In genomic region chr14:52272375-52272774, GRCh38 we compare ENCODE assay signal across 8 cellular contexts. TPM values are rescaled to one million over a fixed set of nuclear protein-coding genes. Genes with fewer than 3 reads are reported as not detected.
DNase-seq lines count a peak whose midpoint lies in the region; ATAC-seq and TF ChIP-seq lines count a peak whose summit lies in the region.

No MANE protein-coding gene starts in this region.

- H3K27me3 Mint-ChIP-seq in MCF 10A (ENCODE audit: insufficient read depth, unreplicated experiment), result no peaks in the 10 kb centered on the region
- no peaks in the 10 kb centered on the region for H3K27me3 Mint-ChIP-seq in effector memory CD8-positive, alpha-beta T cell

- intact Hi-C loops in MCF 10A (cut with micrococcal nuclease), result loop anchor here (1.0 to 5.0 kb wide), 2 partner anchors 130 to 276 kb away; no protein-coding TSS in a partner anchor
- intact Hi-C loops in breast epithelium (cut with DNase I; ENCODE audit: low total_unique reads), result no loop called here
- intact Hi-C loops in transverse colon (cut with DNase I; ENCODE audit: low total_unique reads), result no loop called here
- intact Hi-C loops in stomach (cut with DNase I; ENCODE audit: low total_unique reads), result no loop called here

- no peak overlapping the region for H3K27ac Mint-ChIP-seq in MCF 10A (ENCODE audit: low read depth, unreplicated experiment)
- H3K27ac Mint-ChIP-seq in effector memory CD8-positive, alpha-beta T cell, result peak overlapping the region; percentile 91 to 95

- H3K4me3 Mint-ChIP-seq in MCF 10A (ENCODE audit: unreplicated experiment), result no peak overlapping the region
- peak overlapping the region; percentile 93 to 99 for H3K4me3 Mint-ChIP-seq in effector memory CD8-positive, alpha-beta T cell

- no peaks in the 10 kb centered on the region for H3K36me3 Mint-ChIP-seq in MCF 10A (ENCODE audit: insufficient read depth, unreplicated experiment)
- peaks cover 43% of the 10 kb centered on the region for H3K36me3 Mint-ChIP-seq in effector memory CD8-positive, alpha-beta T cell (ENCODE audit: insufficient read depth)

- no peaks in the 10 kb centered on the region for H3K9me3 Mint-ChIP-seq in MCF 10A (ENCODE audit: unreplicated experiment)
- no peaks in the 10 kb centered on the region for H3K9me3 Mint-ChIP-seq in effector memory CD8-positive, alpha-beta T cell

- peak; percentile 67 for DNase-seq in MCF 10A (ENCODE audit: unreplicated experiment)
- no peak for DNase-seq in breast epithelium (ENCODE audit: low spot score in 2 of 2)
- peak; percentile 45 for DNase-seq in NCI-H69 (lab: John Stamatoyannopoulos, UW)
- peak; percentile 45 to 56 (median 49) for DNase-seq in effector memory CD8-positive, alpha-beta T cell
- peak; percentile 48 for DNase-seq in transverse colon
- DNase-seq in NK-92 treated with Interleukin-12 subunit alpha and Interleukin-12 subunit beta, amount 100 ng/mL, for 24 hours (lab: John Stamatoyannopoulos, UW), result no peak
- no peak for DNase-seq in stomach
- no peak for DNase-seq in activated effector memory CD4-positive, alpha-beta T cell treated with anti-CD3 and anti-CD28 coated beads, Interleukin-2, amount 50 U/mL, for 16 hours

- no peaks in the 10 kb centered on the region for H3K4me1 ChIP-seq in breast epithelium
- peaks cover 0 to 22% (median 9%) of the 10 kb centered on the region in 4 donors for H3K4me1 ChIP-seq in transverse colon
- H3K4me1 ChIP-seq in stomach, result peaks cover 15 to 21% (median 17%) of the 10 kb centered on the region in 4 donors

- BruUV-seq in MCF 10A (replicated peaks; lab: Mats Ljungman, UMichigan), result no TSS peak

- H3K27ac ChIP-seq in breast epithelium, result no peak overlapping the region
- H3K27ac ChIP-seq in transverse colon, result peak overlapping the region in 1 of 4 donors; percentile 21
- no peak overlapping the region for H3K27ac ChIP-seq in stomach

- in situ Hi-C loops in transverse colon (cut with MboI; ENCODE audit: low pct_ligation_motif_present in 1 of 4, low pct_unique_long_range_greater_than_20kb in 1 of 4, low sequenced_read_pairs in 3 of 4), result loop anchor here in 3 of 4 donors (10.0 to 25.0 kb wide), 3 partner anchors 260 to 288 kb away; partner anchors contain the start of gene RTRAF (in 2 of the 3)

- H3K4me3 ChIP-seq in breast epithelium, result no peak overlapping the region
- H3K4me3 ChIP-seq in transverse colon, result peak overlapping the region in 1 of 4 donors; percentile 6
- no peak overlapping the region for H3K4me3 ChIP-seq in stomach

- TF ChIP-seq POLR2A in breast epithelium (IDR thresholded peaks at IDR 0.05), result no peak
- no peak for TF ChIP-seq POLR2A in transverse colon (IDR thresholded peaks at IDR 0.05)
- no peak for TF ChIP-seq POLR2A in stomach (IDR thresholded peaks at IDR 0.05)

- 40 to 42% methylated on average over 3 of the region's 3 CpGs for WGBS in transverse colon (ENCODE audit: low coverage in 1 of 2), 2 donors
- WGBS in stomach, 5 donors, result 50 to 67% (median 59%) methylated on average over 3 of the region's 3 CpGs

- no peaks in the 10 kb centered on the region for H3K9me3 ChIP-seq in breast epithelium
- H3K9me3 ChIP-seq in transverse colon, result no peaks in the 10 kb centered on the region
- H3K9me3 ChIP-seq in stomach, result no peaks in the 10 kb centered on the region

- peaks cover 8% of the 10 kb centered on the region for H3K4me1 Mint-ChIP-seq in MCF 10A (ENCODE audit: insufficient read depth, unreplicated experiment)
- peaks cover 35 to 63% of the 10 kb centered on the region in 2 donors for H3K4me1 Mint-ChIP-seq in effector memory CD8-positive, alpha-beta T cell (ENCODE audit: low read depth in 2 of 2)

- CTCF ChIA-PET in MCF 10A (lab: Yijun Ruan, JAX), result interaction anchor here (0.6 to 0.7 kb wide), 4 partner anchors 100 to 782 kb away, joined by 3 to 4 read pairs (median 3); no protein-coding TSS in a partner anchor

- peak; percentile 30 for ATAC-seq in effector memory CD8-positive, alpha-beta T cell (replicated peaks)

- H3K27me3 ChIP-seq in breast epithelium (peaks cover 0 to 17% of the 10 kb centered on the region in 2 donors), transverse colon (peaks cover 18% of the 10 kb centered on the region), stomach (peaks cover 9 to 26% (median 20%) of the 10 kb centered on the region in 3 donors)

- POLR2A ChIA-PET in MCF 10A (lab: Yijun Ruan, JAX), result interaction anchor here (0.7 kb wide), 1 partner anchor 179 kb away, joined by 3 read pairs; no protein-coding TSS in a partner anchor

- TF ChIP-seq CTCF in MCF 10A (IDR thresholded peaks at IDR 0.05; ENCODE audit: unreplicated experiment) (peak; percentile 41), breast epithelium (IDR thresholded peaks at IDR 0.05) (no peak), transverse colon (IDR thresholded peaks at IDR 0.05) (peak; percentile 26 to 53 (median 41)), stomach (IDR thresholded peaks at IDR 0.05) (no peak)

- H3K36me3 ChIP-seq in breast epithelium, result no peaks in the 10 kb centered on the region
- peaks cover 0 to 3% (median 0%) of the 10 kb centered on the region in 4 donors for H3K36me3 ChIP-seq in transverse colon
- H3K36me3 ChIP-seq in stomach, result no peaks in the 10 kb centered on the region

- no peak for TF ChIP-seq EP300 in transverse colon (IDR thresholded peaks at IDR 0.05; ENCODE audit: low read depth)
- TF ChIP-seq EP300 in stomach (IDR thresholded peaks at IDR 0.05), result no peak

RNA-seq across cellular contexts. Expression of gene PTGDR, which starts 4.9 kb away (rescaled TPM):
- total RNA-seq in MCF 10A (2022) (not detected in 2 replicates), breast epithelium (1 to 10 TPM; 1.2 to 3.2 (median 1.3) TPM), transverse colon (10 to 100 TPM; 12.3 to 30.1 (median 28.3) TPM), stomach (10 to 100 TPM in 1 of 5 donors, under 1 TPM in 1, not detected in 3; 0.37 to 33.0 TPM)
- polyA plus RNA-seq in stomach, result not detected

RNA-seq across cellular contexts. Expression of gene PTGER2, which starts 41.7 kb away (rescaled TPM):
- total RNA-seq in MCF 10A (2022) (0.12 TPM in 2 replicates), breast epithelium (1 to 10 TPM; 1.8 to 5.9 (median 4.9) TPM), transverse colon (1 to 10 TPM; 1.1 to 9.4 (median 4.9) TPM), stomach (10 to 100 TPM in 2 of 5 donors, 1 to 10 TPM in 3; 1.3 to 22.0 (median 8.3) TPM)
- 10 to 100 TPM in 2 of 3 donors, 1 to 10 TPM in 1; 5.3 to 20.6 (median 12.9) TPM for polyA plus RNA-seq in stomach

Comparison
In these comparisons a context has a peak if more than half of its experiments do, and no peak if none do; other contexts are left out.
1. DNase-seq: peak in MCF 10A (single experiment), NCI-H69 (single experiment), effector memory CD8-positive, alpha-beta T cell (3 of 3) and transverse colon (single experiment); none in breast epithelium (0 of 2), NK-92 treated with Interleukin-12 subunit alpha and Interleukin-12 subunit beta, amount 100 ng/mL, for 24 hours (single experiment), stomach (single experiment) and activated effector memory CD4-positive, alpha-beta T cell treated with anti-CD3 and anti-CD28 coated beads, Interleukin-2, amount 50 U/mL, for 16 hours (single experiment).
2. CTCF ChIP-seq: peak in MCF 10A (single experiment) and transverse colon (5 of 5); none in breast epithelium (0 of 3) and stomach (0 of 7).